1 cellular context compared by ENCODE assay signal in the genomic region with DNA sequence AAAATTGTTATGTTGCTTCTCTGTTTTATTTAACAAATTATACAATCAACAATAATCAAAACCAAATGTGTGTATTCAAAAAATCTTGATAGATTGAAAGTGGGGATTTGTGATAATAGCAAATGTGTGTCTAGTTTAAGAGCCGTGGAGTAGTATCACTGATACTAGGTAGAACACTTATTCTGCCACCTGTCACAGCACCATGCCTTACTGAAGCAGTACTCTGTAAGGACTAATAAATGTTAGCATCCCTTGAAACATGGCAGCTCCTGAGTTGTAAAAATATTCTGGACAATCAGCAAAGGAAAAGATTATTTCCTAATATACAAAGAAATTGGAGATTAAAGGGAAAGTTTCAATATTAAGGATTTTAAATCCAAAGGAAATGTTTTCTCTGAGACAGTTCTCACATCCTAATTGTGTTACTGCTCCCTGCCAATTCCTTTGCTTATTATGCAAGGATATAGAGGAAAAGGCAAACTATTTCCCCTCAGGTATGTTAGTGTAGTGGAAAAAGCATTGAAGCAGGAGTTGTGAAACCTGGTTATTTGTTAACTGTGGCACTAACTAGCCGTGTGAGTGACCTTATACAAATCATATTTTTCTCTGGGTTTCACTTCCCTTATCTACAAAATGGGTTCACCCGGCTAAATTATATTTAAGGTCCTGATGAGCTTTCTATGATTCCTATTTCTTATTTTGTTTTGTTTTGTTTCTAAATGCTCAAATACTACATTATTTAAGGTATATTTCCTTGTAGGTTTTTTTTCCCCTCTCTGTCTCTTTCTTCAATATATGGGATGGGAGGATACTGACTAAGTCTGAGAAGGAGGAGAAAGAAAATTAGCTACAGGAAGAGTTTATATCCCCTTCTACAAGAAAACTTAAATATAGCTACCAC.
TF ChIP-seq lines count a peak whose summit lies in the region.

No MANE protein-coding gene starts in this region.

TF ChIP-seq in SK-N-SH, 30 proteins besides CTCF, POLR2A, EP300 and RAD21 (continued from another document):
- TF ChIP-seq, protein P1, sequence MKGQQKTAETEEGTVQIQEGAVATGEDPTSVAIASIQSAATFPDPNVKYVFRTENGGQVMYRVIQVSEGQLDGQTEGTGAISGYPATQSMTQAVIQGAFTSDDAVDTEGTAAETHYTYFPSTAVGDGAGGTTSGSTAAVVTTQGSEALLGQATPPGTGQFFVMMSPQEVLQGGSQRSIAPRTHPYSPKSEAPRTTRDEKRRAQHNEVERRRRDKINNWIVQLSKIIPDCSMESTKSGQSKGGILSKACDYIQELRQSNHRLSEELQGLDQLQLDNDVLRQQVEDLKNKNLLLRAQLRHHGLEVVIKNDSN (IDR thresholded peaks at IDR 0.05; ENCODE audit: borderline replicate concordance, low read depth) = no peak
- TF ChIP-seq, protein P2, sequence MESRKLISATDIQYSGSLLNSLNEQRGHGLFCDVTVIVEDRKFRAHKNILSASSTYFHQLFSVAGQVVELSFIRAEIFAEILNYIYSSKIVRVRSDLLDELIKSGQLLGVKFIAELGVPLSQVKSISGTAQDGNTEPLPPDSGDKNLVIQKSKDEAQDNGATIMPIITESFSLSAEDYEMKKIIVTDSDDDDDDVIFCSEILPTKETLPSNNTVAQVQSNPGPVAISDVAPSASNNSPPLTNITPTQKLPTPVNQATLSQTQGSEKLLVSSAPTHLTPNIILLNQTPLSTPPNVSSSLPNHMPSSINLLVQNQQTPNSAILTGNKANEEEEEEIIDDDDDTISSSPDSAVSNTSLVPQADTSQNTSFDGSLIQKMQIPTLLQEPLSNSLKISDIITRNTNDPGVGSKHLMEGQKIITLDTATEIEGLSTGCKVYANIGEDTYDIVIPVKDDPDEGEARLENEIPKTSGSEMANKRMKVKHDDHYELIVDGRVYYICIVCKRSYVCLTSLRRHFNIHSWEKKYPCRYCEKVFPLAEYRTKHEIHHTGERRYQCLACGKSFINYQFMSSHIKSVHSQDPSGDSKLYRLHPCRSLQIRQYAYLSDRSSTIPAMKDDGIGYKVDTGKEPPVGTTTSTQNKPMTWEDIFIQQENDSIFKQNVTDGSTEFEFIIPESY (IDR thresholded peaks at IDR 0.05; ENCODE audit: borderline replicate concordance, low read depth) = no peak
- TF ChIP-seq NFIC (IDR thresholded peaks at IDR 0.05; ENCODE audit: borderline replicate concordance) (no peak), MXI1 (IDR thresholded peaks at IDR 0.05; ENCODE audit: low read depth, low read length) (no peak), FOXM1 (IDR thresholded peaks at IDR 0.05; ENCODE audit: low read depth) (no peak), GABPA (IDR thresholded peaks at IDR 0.05; ENCODE audit: low read depth) (no peak), FOXJ3 (CRISPR knock-in tag; IDR thresholded peaks at IDR 0.05) (no peak), MEF2A (IDR thresholded peaks at IDR 0.05; ENCODE audit: borderline replicate concordance, low read depth) (no peak), RCOR1 (IDR thresholded peaks at IDR 0.05; ENCODE audit: low read length) (no peak)
